3 cellular contexts compared by ENCODE assay signal in the genomic region with DNA sequence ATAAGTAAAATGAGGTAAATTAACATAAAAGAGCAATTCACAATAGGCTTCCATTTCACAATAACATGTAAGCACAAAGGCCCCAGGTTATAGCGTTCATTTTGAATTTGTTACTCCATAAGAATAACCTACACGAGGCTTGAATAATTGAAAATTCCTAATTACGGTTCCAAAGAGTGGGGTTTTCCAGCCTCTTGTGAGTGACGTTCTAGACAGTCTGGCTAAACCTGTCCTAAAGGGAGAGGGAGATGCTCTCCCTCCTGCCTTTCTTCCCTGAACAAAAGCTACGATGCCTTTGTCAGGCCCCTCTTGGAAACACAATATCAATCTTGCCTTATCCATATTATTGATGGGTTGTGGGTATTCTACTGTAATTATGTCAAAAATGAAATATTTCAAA.
"Had no signal": no experiment of that assay in that cellular context is flagged by ENCODE, and none has a peak within 500 bp of the region (broad histone marks: within the 10 kb centered on the region; RNA-seq: fewer than 3 reads in every experiment).

No MANE protein-coding gene starts in this region.

- DNase-seq: GDM1, GF-D8 had no signal

- H3K4me3 ChIP-seq: GM12878 had no signal
